In the genomic region with DNA sequence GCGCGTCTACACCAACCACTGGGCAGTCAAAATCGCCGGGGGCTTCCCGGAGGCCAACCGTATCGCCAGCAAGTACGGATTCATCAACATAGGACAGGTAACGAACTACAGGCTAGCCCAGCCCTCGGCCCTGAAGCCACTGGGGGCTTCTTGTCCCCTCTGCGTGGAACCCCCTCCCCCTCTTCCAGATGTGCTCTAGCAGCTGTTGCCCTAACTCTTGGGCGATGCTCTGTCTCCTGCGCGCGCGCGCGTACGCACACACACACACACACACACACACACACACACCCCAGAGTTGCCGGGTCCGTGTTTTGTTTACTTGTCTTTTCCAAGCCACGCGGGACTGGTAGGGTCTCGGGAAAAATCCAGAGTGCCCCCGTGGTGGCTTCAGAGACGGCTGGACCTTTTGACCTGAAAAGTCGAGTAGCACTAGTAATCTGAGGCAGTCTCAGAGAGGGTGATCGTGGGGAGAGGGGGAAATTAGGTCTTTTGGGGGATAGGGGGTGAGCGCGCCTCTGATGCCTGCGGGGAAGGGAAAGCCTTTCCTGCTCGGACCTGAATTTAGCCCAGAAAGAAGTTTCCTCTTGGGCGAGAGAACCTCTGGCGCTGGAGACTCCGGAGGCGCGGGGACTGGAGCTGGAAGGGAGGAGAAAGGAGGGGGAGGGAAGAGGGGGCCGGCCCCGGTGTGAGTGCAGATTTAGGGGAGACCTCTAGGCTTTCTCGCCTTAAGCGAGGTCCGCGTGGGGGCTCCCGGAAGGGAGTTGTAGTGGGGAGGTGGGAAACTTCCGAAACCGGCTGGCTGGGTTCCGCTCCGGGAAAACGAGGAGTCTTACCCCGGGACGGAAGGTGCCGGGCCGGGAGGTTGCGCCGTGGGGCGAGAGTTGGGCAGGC, we compare ENCODE assay signal across 8 cellular contexts. TPM values are rescaled to one million over a fixed set of nuclear protein-coding genes. Genes with fewer than 3 reads are reported as not detected.
DNase-seq lines count a peak whose midpoint lies in the region; TF ChIP-seq lines count a peak whose summit lies in the region.

No MANE protein-coding gene starts in this region.

- no peaks in the 10 kb centered on the region for H4K20me1 ChIP-seq in osteoblast (ENCODE audit: insufficient read depth, low read length)

- H3K27ac Mint-ChIP-seq in CD4-positive, alpha-beta memory T cell: peak overlapping the region; percentile 38 to 88 (median 77)
- H3K27ac Mint-ChIP-seq in activated naive CD4-positive, alpha-beta T cell treated with anti-CD3 and anti-CD28 coated beads, Interleukin-2, amount 10 ng/mL, durations not matched to agents 7 days and 5 days: peak overlapping the region; percentile 33

- POLR2A ChIA-PET in CD4-positive, alpha-beta memory T cell (lab: Charles Lee; ENCODE audit: partially characterized antibody): interaction anchor here (0.8 to 2.3 kb wide), 6 partner anchors 10 to 804 kb away, joined by 3 to 10 read pairs (median 6); a partner anchor contains a TSS

- peak overlapping the region; percentile 21 to 58 for H3K4me3 ChIP-seq in CD4-positive, alpha-beta memory T cell (ENCODE audit: low read length in 2 of 2)
- peak overlapping the region; percentile 57 for H3K4me3 ChIP-seq in Jurkat, Clone E6-1 (ENCODE audit: low read length)
- peak overlapping the region; percentile 77 for H3K4me3 ChIP-seq in osteoblast (ENCODE audit: insufficient read depth, low read length)

- peak overlapping the region; percentile 91 to 98 (median 93) for H3K4me3 Mint-ChIP-seq in CD4-positive, alpha-beta memory T cell
- peak overlapping the region; percentile 81 for H3K4me3 Mint-ChIP-seq in activated naive CD4-positive, alpha-beta T cell treated with anti-CD3 and anti-CD28 coated beads, Interleukin-2, amount 10 ng/mL, durations not matched to agents 7 days and 5 days

- TF ChIP-seq CTCF in osteoblast (IDR thresholded peaks at IDR 0.05; ENCODE audit: extremely low read depth, low read depth, low read length): no peak

- H3K27me3 Mint-ChIP-seq in CD4-positive, alpha-beta memory T cell: peaks cover 2 to 7% of the 10 kb centered on the region in 2 donors
- peaks cover 31% of the 10 kb centered on the region for H3K27me3 Mint-ChIP-seq in activated naive CD4-positive, alpha-beta T cell treated with anti-CD3 and anti-CD28 coated beads, Interleukin-2, amount 10 ng/mL, durations not matched to agents 7 days and 5 days

- peak overlapping the region; percentile 97 for H2AFZ ChIP-seq in osteoblast (ENCODE audit: low read length)

- no peak overlapping the region for H3K27ac ChIP-seq in CD4-positive, alpha-beta memory T cell (ENCODE audit: low read depth, low read length)
- no peak overlapping the region for H3K27ac ChIP-seq in osteoblast (ENCODE audit: low read depth, low read length)

- no peaks in the 10 kb centered on the region for H3K36me3 ChIP-seq in CD4-positive, alpha-beta memory T cell (ENCODE audit: insufficient read depth, low read length)
- H3K36me3 ChIP-seq in osteoblast (ENCODE audit: insufficient read depth, low read length): no peaks in the 10 kb centered on the region

- intact Hi-C loops in CD4-positive, alpha-beta memory T cell (cut with micrococcal nuclease): loop anchor here (2.0 to 10.0 kb wide), 4 partner anchors 133 to 1286 kb away; a partner anchor contains a TSS
- intact Hi-C loops in head of caudate nucleus (cut with DNase I): no loop called here

- CTCF ChIA-PET in CD4-positive, alpha-beta memory T cell (lab: Charles Lee; ENCODE audit: partially characterized antibody): interaction anchor here (1.3 kb wide), 1 partner anchor 133 kb away, joined by 4 read pairs; no protein-coding TSS in a partner anchor
- CTCF ChIA-PET in activated naive CD4-positive, alpha-beta T cell treated with anti-CD3 and anti-CD28 coated beads, Interleukin-2, amount 10 ng/mL, durations not matched to agents 7 days and 5 days (lab: Charles Lee): interaction anchor here (2.1 to 2.5 kb wide), 2 partner anchors 26 to 409 kb away, joined by 7 to 9 read pairs; no protein-coding TSS in a partner anchor

- DNase-seq in CD4-positive, alpha-beta memory T cell: peak; percentile 23 to 42 (median 37)
- DNase-seq in Jurkat, Clone E6-1 (ENCODE audit: low read depth, low spot score): peak; percentile 8
- peak; percentile 58 for DNase-seq in activated naive CD4-positive, alpha-beta T cell treated with anti-CD3 and anti-CD28 coated beads, Interleukin-2, amount 10 ng/mL, durations not matched to agents 7 days and 5 days
- DNase-seq in head of caudate nucleus: peak in 38 of 42 donors; percentile 10 to 62 (median 28)
- peak; percentile 63 for DNase-seq in osteoblast (ENCODE audit: insufficient read length, low spot score, missing footprints)
- DNase-seq in COLO829 (ENCODE audit: low spot score): no peak
- no peak for DNase-seq in NCI-H774 (lab: John Stamatoyannopoulos, UW)
- DNase-seq in NCI-H1092 treated with DMSO at 0.1 percent for 48 hours (lab: John Stamatoyannopoulos, UW): no peak

- peak overlapping the region; percentile 99 for H3K4me2 ChIP-seq in osteoblast (ENCODE audit: insufficient read depth, low read length)

- H3K9me3 ChIP-seq in CD4-positive, alpha-beta memory T cell (ENCODE audit: control insufficient read depth in 1 of 2, low read length in 2 of 2): no peaks in the 10 kb centered on the region
- H3K9me3 ChIP-seq in osteoblast (ENCODE audit: low read depth, low read length): no peaks in the 10 kb centered on the region

- no peaks in the 10 kb centered on the region for H3K79me2 ChIP-seq in osteoblast (ENCODE audit: insufficient read depth, low read length)

- no peaks in the 10 kb centered on the region for H3K27me3 ChIP-seq in CD4-positive, alpha-beta memory T cell (ENCODE audit: insufficient read depth, low read length)
- H3K27me3 ChIP-seq in osteoblast (ENCODE audit: insufficient read depth, low read length): peaks cover 29% of the 10 kb centered on the region

- H3K4me1 ChIP-seq in CD4-positive, alpha-beta memory T cell (ENCODE audit: insufficient read depth, low read length): peaks cover 24% of the 10 kb centered on the region
- peaks cover 18% of the 10 kb centered on the region for H3K4me1 ChIP-seq in osteoblast (ENCODE audit: insufficient read depth, low read length)

- H3K36me3 Mint-ChIP-seq in CD4-positive, alpha-beta memory T cell: peaks cover 0 to 7% of the 10 kb centered on the region in 2 donors
- H3K36me3 Mint-ChIP-seq in activated naive CD4-positive, alpha-beta T cell treated with anti-CD3 and anti-CD28 coated beads, Interleukin-2, amount 10 ng/mL, durations not matched to agents 7 days and 5 days: no peaks in the 10 kb centered on the region

- peaks cover 27 to 53% (median 40%) of the 10 kb centered on the region in 4 donors for H3K4me1 Mint-ChIP-seq in CD4-positive, alpha-beta memory T cell
- peaks cover 41% of the 10 kb centered on the region for H3K4me1 Mint-ChIP-seq in activated naive CD4-positive, alpha-beta T cell treated with anti-CD3 and anti-CD28 coated beads, Interleukin-2, amount 10 ng/mL, durations not matched to agents 7 days and 5 days

- no peaks in the 10 kb centered on the region for H3K9me3 Mint-ChIP-seq in CD4-positive, alpha-beta memory T cell
- no peaks in the 10 kb centered on the region for H3K9me3 Mint-ChIP-seq in activated naive CD4-positive, alpha-beta T cell treated with anti-CD3 and anti-CD28 coated beads, Interleukin-2, amount 10 ng/mL, durations not matched to agents 7 days and 5 days

RNA-seq across cellular contexts. Expression of a gene that starts 1.0 kb away (rescaled TPM):
- total RNA-seq in CD4-positive, alpha-beta memory T cell: 1 to 10 TPM; 7.9 to 8.4 TPM
- 1 to 10 TPM; 3.4 to 5.1 TPM for polyA plus RNA-seq in CD4-positive, alpha-beta memory T cell
- 0.75 TPM for polyA plus RNA-seq in Jurkat, Clone E6-1 (2012; ENCODE audit: insufficient read depth, insufficient read length)
- total RNA-seq in osteoblast: 13.3 and 14.5 TPM in 2 replicates

Comparison
In these comparisons a context has a peak if more than half of its experiments do, and no peak if none do; other contexts are left out.
1. DNase-seq: peak in CD4-positive, alpha-beta memory T cell (5 of 5), Jurkat, Clone E6-1 (single experiment), activated naive CD4-positive, alpha-beta T cell treated with anti-CD3 and anti-CD28 coated beads, Interleukin-2, amount 10 ng/mL, durations not matched to agents 7 days and 5 days (single experiment), head of caudate nucleus (38 of 42) and osteoblast (single experiment); none in COLO829 (single experiment), NCI-H774 (single experiment) and NCI-H1092 treated with DMSO at 0.1 percent for 48 hours (single experiment).
2. Peak in every context shown above with its lines, with median percentiles within 50 percentile points of each other: H3K4me3 ChIP-seq.